Comparison of ENCODE assay signal across 19 cellular contexts in the genomic region with DNA sequence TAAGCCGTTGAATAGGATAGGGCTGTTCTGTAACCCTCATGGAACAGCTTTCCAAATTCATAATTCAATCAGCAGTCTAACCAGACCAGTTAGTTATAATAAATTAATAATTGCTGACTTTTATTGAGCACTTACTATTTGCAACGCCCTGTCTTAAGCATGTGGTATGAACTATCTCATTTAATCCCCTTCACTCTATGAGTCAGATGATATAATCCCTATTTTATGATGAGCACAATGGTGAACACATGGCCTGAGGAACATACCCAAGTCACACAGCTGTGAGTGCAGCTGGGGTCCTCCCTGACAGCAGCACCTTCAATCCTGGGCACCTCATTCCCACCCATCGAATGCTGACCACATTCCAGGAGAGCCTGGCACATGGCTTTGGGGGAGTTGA. TPM values are rescaled to one million over a fixed set of nuclear protein-coding genes. Genes with fewer than 3 reads are reported as not detected.
DNase-seq lines count a peak whose midpoint lies in the region; ATAC-seq and TF ChIP-seq lines count a peak whose summit lies in the region.
"Had no signal": no experiment of that assay in that cellular context is flagged by ENCODE, and none has a peak within 500 bp of the region (broad histone marks: within the 10 kb centered on the region; RNA-seq: fewer than 3 reads in every experiment).

No MANE protein-coding gene starts in this region.

- H3K27ac ChIP-seq in Karpas-422 (ENCODE audit: low read length) (peak overlapping the region; percentile 92), ascending aorta (peak overlapping the region; percentile 61 to 77), psoas muscle (peak overlapping the region; percentile 32), aorta (ENCODE audit: low read depth in 1 of 2, low read length in 2 of 2) (peak overlapping the region; percentile 52 to 84), heart right ventricle (no peak overlapping the region), PC-9 (no peak overlapping the region)
- H3K27ac ChIP-seq: C4-2B had no signal

- H3K9me3 ChIP-seq in Karpas-422 (ENCODE audit: low read length) (no peaks in the 10 kb centered on the region), ascending aorta (no peaks in the 10 kb centered on the region), psoas muscle (no peaks in the 10 kb centered on the region), aorta (ENCODE audit: control insufficient read depth, low read length) (no peaks in the 10 kb centered on the region), heart right ventricle (no peaks in the 10 kb centered on the region), PC-9 (ENCODE audit: insufficient read depth, low read depth) (no peaks in the 10 kb centered on the region)
- H3K9me3 ChIP-seq: BE2C, Caco-2 had no signal

- H3K4me2 ChIP-seq in Karpas-422 (ENCODE audit: low read depth, low read length, poor library complexity, severe bottlenecking) (no peak overlapping the region), PC-9 (no peak overlapping the region)

- no peak overlapping the region for H3K9ac ChIP-seq in Karpas-422 (ENCODE audit: low read length)

- TF ChIP-seq CTCF in ascending aorta (IDR thresholded peaks at IDR 0.05), result no peak
- TF ChIP-seq CTCF in psoas muscle (IDR thresholded peaks at IDR 0.05), result no peak
- TF ChIP-seq CTCF in heart right ventricle (IDR thresholded peaks at IDR 0.05), result no peak
- TF ChIP-seq CTCF in PC-9 (conservative IDR thresholded peaks at IDR 0.05), result no peak

- H3K9me2 ChIP-seq in Karpas-422 (replicated peaks; ENCODE audit: insufficient read depth, low read length) (no peaks in the 10 kb centered on the region), PC-9 (ENCODE audit: insufficient read depth) (no peaks in the 10 kb centered on the region)

- DNase-seq in Karpas-422 (no peak), ascending aorta (ENCODE audit: low spot score in 2 of 2) (no peak), psoas muscle (no peak), aorta (no peak), heart right ventricle (no peak), PC-9 (no peak), NCI-H2029 treated with DMSO at 0.1 percent for 48 hours (lab: John Stamatoyannopoulos, UW) (no peak), GOT3 (lab: John Stamatoyannopoulos, UW) (no peak)
- DNase-seq: ACHN; BE2C; Caco-2; CD4-positive, alpha-beta T cell; DMS153; DMS79 treated with DMSO at 0.1 percent for 48 hours; GF-D8; IMR-90 had no signal

- H2AFZ ChIP-seq in Karpas-422 (ENCODE audit: low read length) (no peak overlapping the region; the same call in 1 of the 2 replicates), PC-9 (no peak overlapping the region)

- BruUV-seq in PC-9 (replicated peaks; lab: Mats Ljungman, UMichigan), result no TSS peak

- WGBS in psoas muscle, 3 donors, result 69 to 77% (median 73%) methylated on average over 3 of the region's 3 CpGs
- 83 to 85% methylated on average over 3 of the region's 3 CpGs for WGBS in aorta, 2 donors
- 87 to 90% methylated on average over 3 of the region's 3 CpGs for WGBS in heart right ventricle, 2 donors

- H3K4me3 ChIP-seq in Karpas-422 (ENCODE audit: low read length), result no peak overlapping the region
- no peak overlapping the region for H3K4me3 ChIP-seq in ascending aorta
- H3K4me3 ChIP-seq in psoas muscle, result no peak overlapping the region
- H3K4me3 ChIP-seq in aorta (ENCODE audit: low read length in 2 of 2), result no peak overlapping the region
- no peak overlapping the region for H3K4me3 ChIP-seq in heart right ventricle
- H3K4me3 ChIP-seq in PC-9, result no peak overlapping the region
- H3K4me3 ChIP-seq: HAP-1, K562 had no signal

- H4K20me1 ChIP-seq in Karpas-422 (ENCODE audit: insufficient read depth, low read depth, low read length) (no peaks in the 10 kb centered on the region), PC-9 (ENCODE audit: insufficient read depth) (no peaks in the 10 kb centered on the region)

- no peaks in the 10 kb centered on the region for H3F3A ChIP-seq in PC-9 (ENCODE audit: insufficient read depth, low read depth)

- H3K4me1 ChIP-seq in Karpas-422 (ENCODE audit: low read length), result peaks cover 67% of the 10 kb centered on the region
- peaks cover 0 to 5% of the 10 kb centered on the region in 2 donors for H3K4me1 ChIP-seq in ascending aorta
- peaks cover 38% of the 10 kb centered on the region for H3K4me1 ChIP-seq in psoas muscle
- peaks cover 4 to 5% of the 10 kb centered on the region in 2 donors for H3K4me1 ChIP-seq in aorta (ENCODE audit: control insufficient read depth in 1 of 2, insufficient read depth in 2 of 2, low read length in 2 of 2)
- peaks cover 0 to 39% (median 7%) of the 10 kb centered on the region in 9 donors for H3K4me1 ChIP-seq in heart right ventricle
- no peaks in the 10 kb centered on the region for H3K4me1 ChIP-seq in PC-9 (replicated peaks; ENCODE audit: insufficient read depth)
- H3K4me1 ChIP-seq: BE2C had no signal

- POLR2A ChIA-PET in PC-9 (lab: Charles Lee; ENCODE audit: unreplicated experiment), result no interaction called here

- H3K27me3 ChIP-seq in Karpas-422 (ENCODE audit: low read length) (no peaks in the 10 kb centered on the region), ascending aorta (no peaks in the 10 kb centered on the region), psoas muscle (ENCODE audit: insufficient read depth in 3 of 3, low read length in 2 of 3) (no peaks in the 10 kb centered on the region), aorta (ENCODE audit: control insufficient read depth in 1 of 2, insufficient read depth in 2 of 2, low read length in 1 of 2) (no peaks in the 10 kb centered on the region), heart right ventricle (no peaks in the 10 kb centered on the region), PC-9 (ENCODE audit: insufficient read depth, low read depth) (peaks cover 39% of the 10 kb centered on the region)
- H3K27me3 ChIP-seq: BE2C had no signal

- intact Hi-C loops in ascending aorta (cut with DNase I) (loop anchor here (2.0 to 10.0 kb wide), 2 partner anchors 29 to 763 kb away; a partner anchor contains a TSS), psoas muscle (cut with DNase I) (loop anchor here in 1 of 2 donors (10.0 kb wide), 1 partner anchor 243 kb away; no protein-coding TSS in a partner anchor), aorta (cut with DNase I) (loop anchor here in 1 of 2 donors (5.0 to 10.0 kb wide), 2 partner anchors 34 to 333 kb away; no protein-coding TSS in a partner anchor), heart right ventricle (cut with DNase I) (loop anchor here in 6 of 10 donors (5.0 to 10.0 kb wide), 6 partner anchors 103 to 416 kb away; a partner anchor contains a TSS), PC-9 (cut with micrococcal nuclease; ENCODE audit: unreplicated experiment) (no loop called here)

- CTCF ChIA-PET in PC-9 (lab: Charles Lee), result no interaction called here

- H3K79me2 ChIP-seq in Karpas-422 (ENCODE audit: low read length) (no peaks in the 10 kb centered on the region), PC-9 (ENCODE audit: low read depth) (no peaks in the 10 kb centered on the region)

- ATAC-seq in psoas muscle (no peak), aorta (ENCODE audit: low FRiP score) (no peak), heart right ventricle (no peak)
- ATAC-seq: K562 had no signal

- H3K36me3 ChIP-seq in Karpas-422 (ENCODE audit: insufficient read depth, low read length) (no peaks in the 10 kb centered on the region), ascending aorta (no peaks in the 10 kb centered on the region), psoas muscle (ENCODE audit: insufficient read depth in 1 of 2, low read depth in 1 of 2) (no peaks in the 10 kb centered on the region), aorta (ENCODE audit: control insufficient read depth in 1 of 2, insufficient read depth in 2 of 2, low read length in 1 of 2) (no peaks in the 10 kb centered on the region), heart right ventricle (no peaks in the 10 kb centered on the region), PC-9 (ENCODE audit: low read depth) (no peaks in the 10 kb centered on the region)
- H3K36me3 ChIP-seq: BE2C, HAP-1 had no signal

RNA-seq across cellular contexts. Expression of a gene that starts 28.0 kb away (rescaled TPM):
- 32.7 and 37.5 TPM in 2 replicates for total RNA-seq in Karpas-422 (2014; rRNA removed; shearing (Covaris generic); ENCODE audit: low replicate concordance)
- total RNA-seq in ascending aorta (13.1 TPM), psoas muscle (10 to 100 TPM; 17.3 to 56.1 (median 43.5) TPM), aorta (10 to 100 TPM; 35.8 to 79.0 TPM), heart right ventricle (10 to 100 TPM in 8 of 10 donors, 1 to 10 TPM in 2; 7.2 to 44.5 (median 22.6) TPM), PC-9 (2021) (1.4 and 3.2 TPM in 2 replicates)
- polyA plus RNA-seq in psoas muscle (10 to 100 TPM in 2 of 3 donors, 1 to 10 TPM in 1; 6.3 to 13.1 (median 11.2) TPM), aorta (10 to 100 TPM in 1 of 2 donors, 1 to 10 TPM in 1; 3.0 to 16.7 TPM), heart right ventricle (1 to 10 TPM; 4.7 to 5.8 TPM)

Comparison
In these comparisons a context has a peak if more than half of its experiments do, and no peak if none do; other contexts are left out.
1. H3K27ac ChIP-seq: peak in Karpas-422 (single experiment), ascending aorta (2 of 2), psoas muscle (single experiment) and aorta (2 of 2); none in heart right ventricle (0 of 10) and PC-9 (single experiment).